In genomic region chr7:85914437-85914836, GRCh38 we compare ENCODE assay signal across 29 cellular contexts.
"Had no signal": no experiment of that assay in that cellular context is flagged by ENCODE, and none has a peak within 500 bp of the region (broad histone marks: within the 10 kb centered on the region; RNA-seq: fewer than 3 reads in every experiment).

No MANE protein-coding gene starts in this region.

- H3K4me1 ChIP-seq: stomach, suprapubic skin, testis, thyroid gland, tibial artery, tibial nerve, transverse colon, upper lobe of left lung, upper lobe of right lung, uterus, vagina had no signal

- H3K9me3 ChIP-seq: stomach, suprapubic skin, testis, thoracic aorta, thyroid gland, tibial artery, tibial nerve, upper lobe of left lung, uterus, vagina had no signal

- H3K4me1 Mint-ChIP-seq: stimulated activated effector memory CD8-positive, alpha-beta T cell treated with anti-CD3 and anti-CD28 coated beads, Interleukin-12 subunit alpha, Interleukin-12 subunit beta, amount 100 ng/mL, for 72 hours; stimulated activated memory B cell treated with anti-CD40 and anti-IgM and Interleukin-4, amounts not matched to agents 10 μg/mL and 1 μg/mL and 100 μg/mL, for 72 hours; stimulated activated naive B cell treated with anti-CD40 and anti-IgM and Interleukin-4, amounts not matched to agents 10 μg/mL and 1 μg/mL and 100 μg/mL, for 72 hours; stimulated activated naive CD8-positive, alpha-beta T cell treated with anti-CD3 and anti-CD28 coated beads, Interleukin-15, amount 100 ng/mL, for 72 hours had no signal

- H3K27ac ChIP-seq: stomach, suprapubic skin, testis, thoracic aorta, thyroid gland, tibial artery, tibial nerve, transverse colon, upper lobe of left lung, upper lobe of right lung, uterus, vagina had no signal

- FAIRE-seq: urothelium cell line had no signal

- H3K27ac Mint-ChIP-seq: stimulated activated effector memory CD8-positive, alpha-beta T cell treated with anti-CD3 and anti-CD28 coated beads, Interleukin-12 subunit alpha, Interleukin-12 subunit beta, amount 100 ng/mL, for 72 hours; stimulated activated memory B cell treated with anti-CD40 and anti-IgM and Interleukin-4, amounts not matched to agents 10 μg/mL and 1 μg/mL and 100 μg/mL, for 72 hours; stimulated activated naive B cell treated with anti-CD40 and anti-IgM and Interleukin-4, amounts not matched to agents 10 μg/mL and 1 μg/mL and 100 μg/mL, for 72 hours; stimulated activated naive CD8-positive, alpha-beta T cell treated with anti-CD3 and anti-CD28 coated beads, Interleukin-15, amount 100 ng/mL, for 72 hours; stimulated activated naive CD8-positive, alpha-beta T cell treated with anti-CD3 and anti-CD28 coated beads, Interleukin-15, Interleukin-2, amounts not matched to agents 100 ng/mL and 50 ng/mL, for 24 hours; type B pancreatic cell had no signal

- ATAC-seq: stimulated activated effector memory CD8-positive, alpha-beta T cell treated with anti-CD3 and anti-CD28 coated beads, Interleukin-12 subunit alpha, Interleukin-12 subunit beta, amount 100 ng/mL, for 72 hours; stimulated activated memory B cell treated with anti-CD40 and anti-IgM and Interleukin-4, amounts not matched to agents 10 μg/mL and 1 μg/mL and 100 μg/mL, for 72 hours; stimulated activated naive B cell treated with anti-CD40 and anti-IgM and Interleukin-4, amounts not matched to agents 10 μg/mL and 1 μg/mL and 100 μg/mL, for 72 hours; stimulated activated naive CD8-positive, alpha-beta T cell treated with anti-CD3 and anti-CD28 coated beads, Interleukin-15, amount 100 ng/mL, for 72 hours; stimulated activated naive CD8-positive, alpha-beta T cell treated with anti-CD3 and anti-CD28 coated beads, Interleukin-15, Interleukin-2, amounts not matched to agents 100 U/mL and 50 U/mL, for 24 hours; upper lobe of right lung had no signal

- H3K4me3 Mint-ChIP-seq: stimulated activated effector memory CD8-positive, alpha-beta T cell treated with anti-CD3 and anti-CD28 coated beads, Interleukin-12 subunit alpha, Interleukin-12 subunit beta, amount 100 ng/mL, for 72 hours; stimulated activated memory B cell treated with anti-CD40 and anti-IgM and Interleukin-4, amounts not matched to agents 10 μg/mL and 1 μg/mL and 100 μg/mL, for 72 hours; stimulated activated naive B cell treated with anti-CD40 and anti-IgM and Interleukin-4, amounts not matched to agents 10 μg/mL and 1 μg/mL and 100 μg/mL, for 72 hours; stimulated activated naive CD8-positive, alpha-beta T cell treated with anti-CD3 and anti-CD28 coated beads, Interleukin-15, amount 100 ng/mL, for 72 hours; stimulated activated naive CD8-positive, alpha-beta T cell treated with anti-CD3 and anti-CD28 coated beads, Interleukin-15, Interleukin-2, amounts not matched to agents 100 ng/mL and 50 ng/mL, for 24 hours; type B pancreatic cell had no signal

- H3K9me3 Mint-ChIP-seq: type B pancreatic cell had no signal

- H3K36me3 ChIP-seq: stomach, suprapubic skin, thoracic aorta, thyroid gland, tibial artery, tibial nerve, transverse colon, upper lobe of left lung, upper lobe of right lung, uterus, vagina had no signal

- H3K36me3 Mint-ChIP-seq: stimulated activated effector memory CD8-positive, alpha-beta T cell treated with anti-CD3 and anti-CD28 coated beads, Interleukin-12 subunit alpha, Interleukin-12 subunit beta, amount 100 ng/mL, for 72 hours; stimulated activated memory B cell treated with anti-CD40 and anti-IgM and Interleukin-4, amounts not matched to agents 10 μg/mL and 1 μg/mL and 100 μg/mL, for 72 hours; stimulated activated naive B cell treated with anti-CD40 and anti-IgM and Interleukin-4, amounts not matched to agents 10 μg/mL and 1 μg/mL and 100 μg/mL, for 72 hours; type B pancreatic cell had no signal

- DNase-seq: stimulated activated CD4-positive, alpha-beta T cell treated with anti-CD3 and anti-CD28 coated beads, Interleukin-2, amount 100 ng/mL, for 48 hours; stimulated activated CD4-positive, alpha-beta T cell treated with anti-CD3 and anti-CD28 coated beads, Interleukin-4, amount 100 ng/mL, for 1 hour; stimulated activated CD4-positive, alpha-beta T cell treated with anti-CD3 and anti-CD28 coated beads, Interleukin-4, amount 100 ng/mL, for 24 hours; stimulated activated CD4-positive, alpha-beta T cell treated with anti-CD3 and anti-CD28 coated beads, Interleukin-4, amount 100 ng/mL, for 4 hours; stimulated activated CD8-positive, alpha-beta memory T cell treated with anti-CD3 and anti-CD28 coated beads, Interleukin-4, amount 100 ng/mL, for 48 hours; stimulated activated naive B cell treated with anti-CD40 and anti-IgM and Interleukin-4, amounts not matched to agents 10 μg/mL and 1 μg/mL and 100 μg/mL, for 72 hours; stimulated activated naive CD4-positive, alpha-beta T cell; stimulated activated naive CD4-positive, alpha-beta T cell treated with Interleukin-2 at 50 U/mL for 16 hours; stimulated activated naive CD8-positive, alpha-beta T cell treated with anti-CD3 and anti-CD28 coated beads, Interleukin-15, amount 100 ng/mL, for 72 hours; stimulated activated naive CD8-positive, alpha-beta T cell treated with anti-CD3 and anti-CD28 coated beads, Interleukin-15, Interleukin-2, amounts not matched to agents 100 U/mL and 50 U/mL, for 24 hours; stomach; substantia nigra; testis; thyroid gland; tibial artery; transverse colon; trophoblast cell; upper lobe of left lung; upper lobe of right lung; uterus had no signal

- H3K27me3 Mint-ChIP-seq: stimulated activated memory B cell treated with anti-CD40 and anti-IgM and Interleukin-4, amounts not matched to agents 10 μg/mL and 1 μg/mL and 100 μg/mL, for 72 hours; stimulated activated naive B cell treated with anti-CD40 and anti-IgM and Interleukin-4, amounts not matched to agents 10 μg/mL and 1 μg/mL and 100 μg/mL, for 72 hours; stimulated activated naive CD8-positive, alpha-beta T cell treated with anti-CD3 and anti-CD28 coated beads, Interleukin-15, amount 100 ng/mL, for 72 hours; stimulated activated naive CD8-positive, alpha-beta T cell treated with anti-CD3 and anti-CD28 coated beads, Interleukin-15, Interleukin-2, amounts not matched to agents 100 ng/mL and 50 ng/mL, for 24 hours; type B pancreatic cell had no signal

- H3K4me3 ChIP-seq: stomach, suprapubic skin, testis, thoracic aorta, thyroid gland, tibial artery, tibial nerve, transverse colon, upper lobe of left lung, upper lobe of right lung, uterus, vagina had no signal
